8 cellular contexts compared by ENCODE assay signal in genomic region chr6:68635412-68635705, GRCh38. TPM values are rescaled to one million over a fixed set of nuclear protein-coding genes. Genes with fewer than 3 reads are reported as not detected.
DNase-seq lines count a peak whose midpoint lies in the region; ATAC-seq and TF ChIP-seq lines count a peak whose summit lies in the region.
"Had no signal": no experiment of that assay in that cellular context is flagged by ENCODE, and none has a peak within 500 bp of the region (broad histone marks: within the 10 kb centered on the region; RNA-seq: fewer than 3 reads in every experiment).

No MANE protein-coding gene starts in this region.

- no peaks in the 10 kb centered on the region for H3K79me2 ChIP-seq in fibroblast of lung (ENCODE audit: control insufficient read depth, insufficient read depth, low read length)

- H3K36me3 ChIP-seq in MG63: no peaks in the 10 kb centered on the region
- no peaks in the 10 kb centered on the region for H3K36me3 ChIP-seq in fibroblast of lung (ENCODE audit: control insufficient read depth, insufficient read depth, low read length)

- H3K4me1 ChIP-seq in fibroblast of lung (ENCODE audit: control insufficient read depth, extremely low read depth, insufficient read depth, low read length): no peaks in the 10 kb centered on the region

- H3K27me3 ChIP-seq in MG63 (peaks cover 36% of the 10 kb centered on the region), fibroblast of lung (ENCODE audit: control insufficient read depth, insufficient read depth, low read length) (peaks cover 11% of the 10 kb centered on the region)

- H3K9me3 ChIP-seq in MG63 (no peaks in the 10 kb centered on the region), fibroblast of lung (ENCODE audit: control insufficient read depth, insufficient read depth, low read depth, low read length) (no peaks in the 10 kb centered on the region)

- H4K20me1 ChIP-seq in fibroblast of lung (ENCODE audit: control insufficient read depth, extremely low read depth, insufficient read depth, low read length): no peaks in the 10 kb centered on the region

- peak overlapping the region; percentile 91 for H3K4me2 ChIP-seq in fibroblast of lung (ENCODE audit: extremely low read depth, insufficient read depth, low read length)

- no peak overlapping the region for H3K9ac ChIP-seq in fibroblast of lung (ENCODE audit: insufficient read depth, low read length)

- DNase-seq in MG63: no peak
- DNase-seq in fibroblast of lung (ENCODE audit: low read depth in 2 of 2): no peak
- DNase-seq in globus pallidus (ENCODE audit: low spot score): no peak
- no peak for DNase-seq in T1000 (lab: John Stamatoyannopoulos, UW)

- ATAC-seq in GM19455 (IDR thresholded peaks at IDR 0.05; ENCODE audit: unreplicated experiment) (peak; percentile 7), HG03457 (IDR thresholded peaks at IDR 0.05; ENCODE audit: unreplicated experiment) (no peak)

- no peak for TF ChIP-seq CTCF in fibroblast of lung (conservative IDR thresholded peaks at IDR 0.05 in 1 of 2, IDR thresholded peaks at IDR 0.05 in 1 of 2; ENCODE audit: low read depth in 1 of 2, low read length in 2 of 2)

- peak overlapping the region; percentile 49 for H3K4me3 ChIP-seq in MG63
- peak overlapping the region; percentile 61 to 89 (median 64) for H3K4me3 ChIP-seq in fibroblast of lung (replicated peaks in 1 of 4; ENCODE audit: control extremely low read depth in 1 of 4, insufficient read depth in 1 of 4, low read depth in 3 of 4, low read length in 4 of 4)
- peak overlapping the region; percentile 38 to 58 (median 50) for H3K4me3 ChIP-seq in skin epidermis

- H3K27ac ChIP-seq in fibroblast of lung (ENCODE audit: insufficient read depth, low read length) (no peak overlapping the region), skin epidermis (peak overlapping the region in 10 of 21 experiments; percentile 16 to 82 (median 54))
- H3K27ac ChIP-seq: VCaP had no signal

- peak overlapping the region; percentile 80 for H2AFZ ChIP-seq in fibroblast of lung (ENCODE audit: low read length)

RNA-seq across cellular contexts. Expression of gene ADGRB3, which starts 0.3 kb away (rescaled TPM):
- total RNA-seq in MG63 (2014; rRNA removed; shearing (Covaris generic); ENCODE audit: low replicate concordance): not detected in 2 replicates
- total RNA-seq in fibroblast of lung: 0.33 and 0.77 TPM in 2 replicates
- 0.01 TPM in 1 of 2 replicates, not detected in the other for polyA plus RNA-seq in fibroblast of lung
- polyA plus RNA-seq in fibroblast of lung (2012): not detected in 2 replicates
- not detected in 2 replicates for polyA minus RNA-seq in fibroblast of lung (ENCODE audit: low replicate concordance)
